ENCODE assay signal across 9 cellular contexts in the genomic region with DNA sequence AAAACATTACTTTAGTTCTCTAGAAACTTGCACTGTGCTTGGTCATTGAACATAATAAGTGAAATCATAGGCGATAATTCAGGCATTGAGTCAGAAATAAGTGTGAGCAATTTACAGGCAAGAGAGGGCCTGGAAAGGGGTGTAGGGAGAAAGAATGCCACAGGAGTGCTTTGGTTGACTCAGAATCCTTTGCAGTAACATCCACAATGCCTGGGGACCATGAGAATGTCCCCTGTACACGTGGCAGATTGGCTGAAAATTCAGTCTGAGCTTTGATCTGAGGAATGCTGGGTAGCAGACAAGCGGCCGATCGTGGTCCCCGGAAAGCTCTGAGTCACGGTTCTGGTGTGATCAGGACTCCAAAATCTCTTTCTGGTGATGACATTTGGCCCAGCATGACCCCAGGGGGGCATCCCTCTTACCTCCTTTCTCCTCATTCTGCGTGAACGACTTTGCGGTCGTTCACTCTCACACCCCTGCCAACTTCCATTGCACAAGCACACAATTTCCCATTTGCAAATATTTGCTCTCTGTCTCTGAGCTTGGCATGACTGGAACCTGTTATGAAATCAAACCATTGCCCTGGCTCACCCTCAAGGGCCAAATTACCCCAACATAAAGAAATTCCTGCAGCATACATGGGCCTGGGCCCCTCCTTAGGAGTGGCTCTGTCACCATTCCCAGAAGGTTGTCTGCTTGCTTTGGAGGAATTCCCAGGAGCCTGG.
DNase-seq lines count a peak whose midpoint lies in the region; ATAC-seq and TF ChIP-seq lines count a peak whose summit lies in the region.
"Had no signal": no experiment of that assay in that cellular context is flagged by ENCODE, and none has a peak within 500 bp of the region (broad histone marks: within the 10 kb centered on the region; RNA-seq: fewer than 3 reads in every experiment).

No MANE protein-coding gene starts in this region.

- H3K27ac ChIP-seq in Peyer's patch (peak overlapping the region in 3 of 4 donors; percentile 19 to 70 (median 69)), skeletal muscle tissue (ENCODE audit: low read depth, low read length) (peak overlapping the region; percentile 23)

- H3K4me1 ChIP-seq in Peyer's patch (peaks cover 0 to 23% (median 4%) of the 10 kb centered on the region in 4 donors), skeletal muscle tissue (ENCODE audit: control insufficient read depth in 3 of 3, insufficient read depth in 3 of 3, low read length in 3 of 3) (peaks cover 14 to 28% (median 21%) of the 10 kb centered on the region in 3 donors)

- H3K27me3 ChIP-seq in Peyer's patch (no peaks in the 10 kb centered on the region), skeletal muscle tissue (ENCODE audit: control insufficient read depth in 3 of 3, insufficient read depth in 3 of 3, low read length in 3 of 3) (no peaks in the 10 kb centered on the region)

- ATAC-seq in Right ventricle myocardium inferior, result peak; percentile 47
- ATAC-seq in GM18907 (IDR thresholded peaks at IDR 0.05; ENCODE audit: unreplicated experiment), result no peak

- intact Hi-C loops in Right ventricle myocardium inferior (cut with DNase I), result no loop called here

- no peak for TF ChIP-seq CTCF in Peyer's patch (IDR thresholded peaks at IDR 0.05)

- DNase-seq in GOT3 (lab: John Stamatoyannopoulos, UW) (peak; percentile 63), Peyer's patch (peak in 2 of 3 donors; percentile 54 to 73), Right ventricle myocardium inferior (ENCODE audit: missing footprints) (no peak), foreskin melanocyte (no peak), NK-92 (lab: John Stamatoyannopoulos, UW; ENCODE audit: unreplicated experiment) (no peak)
- no peak for DNase-seq in activated CD4-positive, alpha-beta T cell treated with anti-CD3 and anti-CD28 coated beads, Interleukin-2, amount 50 U/mL, for 48 hours
- DNase-seq: activated B cell treated with CpG ODN at 0.5 μM for 24 hours had no signal

- peak overlapping the region in 1 of 3 donors; percentile 40 for H3K9ac ChIP-seq in skeletal muscle tissue (ENCODE audit: low read depth in 1 of 3, low read length in 3 of 3)

- no peak for TF ChIP-seq POLR2A in Peyer's patch (IDR thresholded peaks at IDR 0.05)

- H3K4me3 ChIP-seq in Peyer's patch, result no peak overlapping the region
- H3K4me3 ChIP-seq in skeletal muscle tissue (ENCODE audit: low read length in 3 of 3), result no peak overlapping the region

- H3K36me3 ChIP-seq in Peyer's patch (peaks cover 0 to 5% (median 0%) of the 10 kb centered on the region in 3 donors), skeletal muscle tissue (ENCODE audit: control insufficient read depth in 3 of 3, insufficient read depth in 3 of 3, low read length in 3 of 3) (peaks cover 0 to 3% (median 3%) of the 10 kb centered on the region in 3 donors)

- H3K9me3 ChIP-seq in Peyer's patch (no peaks in the 10 kb centered on the region), skeletal muscle tissue (ENCODE audit: control insufficient read depth in 3 of 3, low read length in 3 of 3) (no peaks in the 10 kb centered on the region)

Comparison
In these comparisons a context has a peak if more than half of its experiments do, and no peak if none do; other contexts are left out.
1. DNase-seq: peak in GOT3 (single experiment) and Peyer's patch (2 of 3); none in Right ventricle myocardium inferior (single experiment), foreskin melanocyte (single experiment), activated CD4-positive, alpha-beta T cell treated with anti-CD3 and anti-CD28 coated beads, Interleukin-2, amount 50 U/mL, for 48 hours (0 of 2) and NK-92 (single experiment).